Comparison of ENCODE assay signal across 17 cellular contexts in the genomic region with DNA sequence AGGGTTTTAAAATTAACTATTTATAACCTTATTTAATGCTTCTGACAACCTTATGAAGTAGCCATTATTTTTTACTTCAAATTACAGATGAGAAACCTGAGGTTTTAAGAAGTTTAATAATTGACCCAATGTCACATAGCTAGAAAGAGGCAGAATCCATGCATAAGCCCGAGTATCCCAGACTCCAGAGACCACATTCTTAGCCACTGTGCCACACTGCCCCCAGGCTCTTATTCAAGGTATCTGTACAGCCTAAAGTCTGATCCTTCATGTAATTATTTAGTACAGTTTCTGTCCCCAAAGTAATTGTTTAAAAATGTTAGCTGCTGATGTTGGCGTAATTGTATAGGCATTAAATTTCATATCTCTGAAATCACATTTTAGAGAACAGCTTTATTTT.
DNase-seq lines count a peak whose midpoint lies in the region; ATAC-seq, FAIRE-seq and TF ChIP-seq lines count a peak whose summit lies in the region.
"Had no signal": no experiment of that assay in that cellular context is flagged by ENCODE, and none has a peak within 500 bp of the region (broad histone marks: within the 10 kb centered on the region; RNA-seq: fewer than 3 reads in every experiment).

No MANE protein-coding gene starts in this region.

- peak; percentile 8 for TF ChIP-seq CTCF in D721Med (IDR thresholded peaks at IDR 0.05; ENCODE audit: insufficient read depth, missing control alignments)
- peak; percentile 62 for TF ChIP-seq CTCF in endodermal cell (conservative IDR thresholded peaks at IDR 0.05)
- TF ChIP-seq CTCF in ovary (IDR thresholded peaks at IDR 0.05): no peak

- H3K79me2 ChIP-seq in mesendoderm (ENCODE audit: control insufficient read depth, insufficient read depth, low read length): no peaks in the 10 kb centered on the region

- no peaks in the 10 kb centered on the region for H3K79me1 ChIP-seq in mesendoderm (ENCODE audit: low read length)

- WGBS in endodermal cell (ENCODE audit: insufficient coverage in 1 of 2, insufficient read length in 1 of 2), 2 experiments: 94% methylated on average over 2 of the region's 2 CpGs; no CpG with 5 or more reads in 1 of the 2 experiments
- no CpG with 5 or more reads among the region's 2 CpGs for WGBS in mesendoderm (ENCODE audit: extremely low coverage, insufficient coverage, low lambda C conversion rate)
- 75 to 83% (median 82%) methylated on average over 2 of the region's 2 CpGs for WGBS in ovary, 3 donors

- H3K9me3 ChIP-seq in endodermal cell (ENCODE audit: control insufficient read depth, low read length): no peaks in the 10 kb centered on the region
- no peaks in the 10 kb centered on the region for H3K9me3 ChIP-seq in ovary
- H3K9me3 ChIP-seq: A549; BLaER1 treated with 17β-estradiol and CSF1 and Interleukin-3, amounts not matched to agents 10 nM and 100 nM had no signal

- DNase-seq in D721Med (ENCODE audit: insufficient read length, low spot score): no peak
- peak; percentile 15 for DNase-seq in NCI-H82 treated with DMSO at 0.1 percent for 48 hours (lab: John Stamatoyannopoulos, UW; ENCODE audit: unreplicated experiment)
- peak; percentile 46 for DNase-seq in endodermal cell
- DNase-seq in mesendoderm: peak; percentile 9
- no peak for DNase-seq in ovary
- DNase-seq in NCI-H748 treated with DMSO at 0.1 percent for 48 hours (lab: John Stamatoyannopoulos, UW): no peak
- DNase-seq: Calu3; CD8-positive, alpha-beta T cell; DMS79 treated with DMSO at 0.1 percent for 48 hours; H9; NCI-H1436; NCI-H1930; NCI-H226; SHP77 treated with DMSO at 0.1 percent for 48 hours had no signal

- no peaks in the 10 kb centered on the region for H3K36me3 ChIP-seq in endodermal cell (ENCODE audit: control insufficient read depth, insufficient read depth, low read length)
- H3K36me3 ChIP-seq in mesendoderm (ENCODE audit: control insufficient read depth, insufficient read depth, low read length): no peaks in the 10 kb centered on the region
- no peaks in the 10 kb centered on the region for H3K36me3 ChIP-seq in ovary
- H3K36me3 ChIP-seq: BLaER1 treated with 17β-estradiol and CSF1 and Interleukin-3, amounts not matched to agents 10 nM and 100 nM had no signal

- no peak overlapping the region for H3K4me3 Mint-ChIP-seq in endodermal cell
- H3K4me3 Mint-ChIP-seq: CD8-positive, alpha-beta T cell; H9 had no signal

- H3K4me1 ChIP-seq in endodermal cell (ENCODE audit: control insufficient read depth, insufficient read depth, low read length) (no peaks in the 10 kb centered on the region), mesendoderm (ENCODE audit: control insufficient read depth, low read depth, low read length) (no peaks in the 10 kb centered on the region), ovary (ENCODE audit: insufficient read depth) (no peaks in the 10 kb centered on the region)
- H3K4me1 ChIP-seq: A549 had no signal

- no peak overlapping the region for H3K18ac ChIP-seq in mesendoderm (ENCODE audit: low read length)

- no peak overlapping the region for H3K56ac ChIP-seq in mesendoderm (ENCODE audit: low read length)

- intact Hi-C loops in ovary (cut with DNase I): no loop called here

- H3K27me3 ChIP-seq in endodermal cell (ENCODE audit: control insufficient read depth, insufficient read depth, low read length, poor library complexity, severe bottlenecking): no peaks in the 10 kb centered on the region
- H3K27me3 ChIP-seq in mesendoderm (ENCODE audit: insufficient read depth, low read length, poor library complexity): no peaks in the 10 kb centered on the region
- H3K27me3 ChIP-seq in ovary: no peaks in the 10 kb centered on the region
- H3K27me3 ChIP-seq: BLaER1 treated with 17β-estradiol and CSF1 and Interleukin-3, amounts not matched to agents 10 nM and 100 nM had no signal

- H3K4ac ChIP-seq in mesendoderm (ENCODE audit: low read depth, low read length): no peak overlapping the region

- H2BK5ac ChIP-seq in mesendoderm (ENCODE audit: low read length): no peak overlapping the region

- FAIRE-seq in D721Med (lab: Jason Lieb, UNC): no peak
- FAIRE-seq: A549 had no signal

- H3K4me3 ChIP-seq in endodermal cell (ENCODE audit: low read length) (no peak overlapping the region), mesendoderm (ENCODE audit: low read length) (no peak overlapping the region), ovary (no peak overlapping the region)
- H3K4me3 ChIP-seq: A549; BLaER1 treated with 17β-estradiol and CSF1 and Interleukin-3, amounts not matched to agents 10 nM and 100 nM had no signal

- H2BK120ac ChIP-seq in mesendoderm (ENCODE audit: low read depth, low read length): no peak overlapping the region

- H4K5ac ChIP-seq in mesendoderm (ENCODE audit: low read length): no peak overlapping the region

- H3K9me3 Mint-ChIP-seq in endodermal cell: no peaks in the 10 kb centered on the region
- H3K9me3 Mint-ChIP-seq: H9 had no signal

- H4K8ac ChIP-seq in mesendoderm (ENCODE audit: low read depth, low read length): no peak overlapping the region

- H3K36me3 Mint-ChIP-seq in endodermal cell (ENCODE audit: low read depth): no peaks in the 10 kb centered on the region
- H3K36me3 Mint-ChIP-seq: CD8-positive, alpha-beta T cell had no signal

- H2AK5ac ChIP-seq in mesendoderm (ENCODE audit: low read length): no peak overlapping the region

- H3K4me1 Mint-ChIP-seq in endodermal cell: peaks cover 19% of the 10 kb centered on the region

- no peak for TF ChIP-seq EP300 in ovary (IDR thresholded peaks at IDR 0.05)

- no peak overlapping the region for H3K9ac ChIP-seq in endodermal cell (ENCODE audit: extremely low read depth, low read length, poor library complexity, severe bottlenecking)
- no peak overlapping the region for H3K9ac ChIP-seq in mesendoderm (ENCODE audit: low read length)
- H3K9ac ChIP-seq: BLaER1 treated with 17β-estradiol and CSF1 and Interleukin-3, amounts not matched to agents 10 nM and 100 nM had no signal

- H3K27ac ChIP-seq in endodermal cell (ENCODE audit: low read depth, low read length): no peak overlapping the region
- no peak overlapping the region for H3K27ac ChIP-seq in mesendoderm (ENCODE audit: low read depth, low read length)
- H3K27ac ChIP-seq in ovary: no peak overlapping the region
- H3K27ac ChIP-seq: A549; BLaER1 treated with 17β-estradiol and CSF1 and Interleukin-3, amounts not matched to agents 10 nM and 100 nM had no signal

- no peak overlapping the region for H3K23ac ChIP-seq in mesendoderm (ENCODE audit: low read length)

- TF ChIP-seq POLR2A in ovary (IDR thresholded peaks at IDR 0.05): no peak

- H3K27me3 Mint-ChIP-seq in endodermal cell (ENCODE audit: insufficient read depth): no peaks in the 10 kb centered on the region

- ATAC-seq in GM21619 (IDR thresholded peaks at IDR 0.05; ENCODE audit: unreplicated experiment): no peak
- ATAC-seq: A549; CD8-positive, alpha-beta T cell had no signal

- no peak overlapping the region for H3K4me2 ChIP-seq in mesendoderm (ENCODE audit: low read length)
- H3K4me2 ChIP-seq: A549; BLaER1 treated with 17β-estradiol and CSF1 and Interleukin-3, amounts not matched to agents 10 nM and 100 nM had no signal

- no peak overlapping the region for H3K27ac Mint-ChIP-seq in endodermal cell
- H3K27ac Mint-ChIP-seq: CD8-positive, alpha-beta T cell; H9 had no signal

- H2BK15ac ChIP-seq in mesendoderm (replicated peaks; ENCODE audit: low read depth): no peak overlapping the region

Comparison
In these comparisons a context has a peak if more than half of its experiments do, and no peak if none do; other contexts are left out.
1. DNase-seq: peak in NCI-H82 treated with DMSO at 0.1 percent for 48 hours (single experiment), endodermal cell (single experiment) and mesendoderm (single experiment); none in D721Med (single experiment), ovary (0 of 5) and NCI-H748 treated with DMSO at 0.1 percent for 48 hours (single experiment).
2. CTCF ChIP-seq: peak in D721Med (single experiment) and endodermal cell (single experiment); none in ovary (0 of 3).